Comparison of ENCODE assay signal across 8 cellular contexts in genomic region chr16:57689772-57690558, GRCh38. TPM values are rescaled to one million over a fixed set of nuclear protein-coding genes. Genes with fewer than 3 reads are reported as not detected.
DNase-seq lines count a peak whose midpoint lies in the region; ATAC-seq and TF ChIP-seq lines count a peak whose summit lies in the region.

No MANE protein-coding gene starts in this region.

- peak in 7 of 8 donors; percentile 13 to 88 (median 75) for ATAC-seq in heart right ventricle
- peak; percentile 44 for ATAC-seq in HG03457 (IDR thresholded peaks at IDR 0.05; ENCODE audit: unreplicated experiment)

- H3K4me1 Mint-ChIP-seq in activated T-cell treated with anti-CD3 and anti-CD28 coated beads, Interleukin-2, amount 50 U/mL, for 24 hours (ENCODE audit: low read depth), result peaks cover 18% of the 10 kb centered on the region

- H3K9me3 ChIP-seq in heart right ventricle (no peaks in the 10 kb centered on the region), left ventricle myocardium inferior (replicated peaks) (no peaks in the 10 kb centered on the region), neutrophil (no peaks in the 10 kb centered on the region)

- DNase-seq in heart right ventricle, result peak in 1 of 2 donors; percentile 23
- no peak for DNase-seq in left ventricle myocardium inferior
- peak; percentile 59 for DNase-seq in activated T-cell treated with anti-CD3 and anti-CD28 coated beads, Interleukin-2, amount 50 U/mL, for 24 hours
- no peak for DNase-seq in DMS53 treated with DMSO at 0.1 percent for 48 hours (lab: John Stamatoyannopoulos, UW; ENCODE audit: unreplicated experiment)
- DNase-seq in ecto neural progenitor cell (ENCODE audit: low spot score), result no peak
- no peak for DNase-seq in NCI-H2107 (lab: John Stamatoyannopoulos, UW)

- WGBS in heart right ventricle, 2 donors, result 31 to 33% methylated on average over 13 of the region's 13 CpGs

- H3K36me3 Mint-ChIP-seq in activated T-cell treated with anti-CD3 and anti-CD28 coated beads, Interleukin-2, amount 50 U/mL, for 24 hours (ENCODE audit: low read depth), result no peaks in the 10 kb centered on the region

- H3K4me1 ChIP-seq in heart right ventricle (peaks cover 0 to 25% (median 0%) of the 10 kb centered on the region in 9 donors), left ventricle myocardium inferior (peaks cover 10% of the 10 kb centered on the region), neutrophil (ENCODE audit: control insufficient read depth in 1 of 2, insufficient read depth in 1 of 2, low read depth in 1 of 2, low read length in 1 of 2) (peaks cover 81 to 83% of the 10 kb centered on the region in 2 experiments)

- no peak overlapping the region for H3K4me3 ChIP-seq in heart right ventricle
- no peak overlapping the region for H3K4me3 ChIP-seq in left ventricle myocardium inferior
- peak overlapping the region; percentile 9 to 49 for H3K4me3 ChIP-seq in neutrophil (ENCODE audit: low read depth in 1 of 2, low read length in 1 of 2)

- peak overlapping the region; percentile 78 for H3K27ac Mint-ChIP-seq in activated T-cell treated with anti-CD3 and anti-CD28 coated beads, Interleukin-2, amount 50 U/mL, for 24 hours

- H3K9me3 Mint-ChIP-seq in activated T-cell treated with anti-CD3 and anti-CD28 coated beads, Interleukin-2, amount 50 U/mL, for 24 hours, result no peaks in the 10 kb centered on the region

- H3K27me3 ChIP-seq in heart right ventricle (peaks cover 0 to 21% (median 5%) of the 10 kb centered on the region in 7 donors), left ventricle myocardium inferior (ENCODE audit: low read depth) (peaks cover 33% of the 10 kb centered on the region), neutrophil (no peaks in the 10 kb centered on the region)

- TF ChIP-seq CTCF in heart right ventricle (IDR thresholded peaks at IDR 0.05) (no peak), left ventricle myocardium inferior (IDR thresholded peaks at IDR 0.05; ENCODE audit: borderline replicate concordance) (no peak), neutrophil (IDR thresholded peaks at IDR 0.05) (peak; percentile 20)

- H3K27ac ChIP-seq in heart right ventricle, result peak overlapping the region in 5 of 10 donors; percentile 25 to 72 (median 54)
- H3K27ac ChIP-seq in left ventricle myocardium inferior (replicated peaks), result no peak overlapping the region
- peak overlapping the region; percentile 96 for H3K27ac ChIP-seq in neutrophil

- no peaks in the 10 kb centered on the region for H3K27me3 Mint-ChIP-seq in activated T-cell treated with anti-CD3 and anti-CD28 coated beads, Interleukin-2, amount 50 U/mL, for 24 hours

- no peak overlapping the region for H3K4me3 Mint-ChIP-seq in activated T-cell treated with anti-CD3 and anti-CD28 coated beads, Interleukin-2, amount 50 U/mL, for 24 hours

- H3K36me3 ChIP-seq in heart right ventricle (no peaks in the 10 kb centered on the region), left ventricle myocardium inferior (no peaks in the 10 kb centered on the region), neutrophil (peaks cover 55% of the 10 kb centered on the region)

- intact Hi-C loops in heart right ventricle (cut with DNase I), result no loop called here
- intact Hi-C loops in left ventricle myocardium inferior (cut with micrococcal nuclease), result no loop called here

RNA-seq across cellular contexts. Expression of gene DRC7, which starts 4.6 kb away (rescaled TPM):
- total RNA-seq in heart right ventricle (under 1 TPM in 1 of 10 donors, not detected in 9; 0.09 TPM), left ventricle myocardium inferior (not detected)
- not detected for polyA plus RNA-seq in heart right ventricle

RNA-seq across cellular contexts. Expression of gene ADGRG3, which starts 21.9 kb away (rescaled TPM):
- total RNA-seq in heart right ventricle, result 1 to 10 TPM in 2 of 10 donors, under 1 TPM in 6, not detected in 2; 0.29 to 2.4 (median 0.65) TPM
- under 1 TPM; 0.22 to 0.57 TPM for polyA plus RNA-seq in heart right ventricle
- 0.36 TPM for total RNA-seq in left ventricle myocardium inferior

RNA-seq across cellular contexts. Expression of gene KATNB1, which starts 45.6 kb away (rescaled TPM):
- total RNA-seq in heart right ventricle, result 10 to 100 TPM in 7 of 10 donors, 1 to 10 TPM in 3; 9.0 to 14.0 (median 11.0) TPM
- 10 to 100 TPM in 1 of 2 donors, 1 to 10 TPM in 1; 9.8 to 15.1 TPM for polyA plus RNA-seq in heart right ventricle
- total RNA-seq in left ventricle myocardium inferior, result 11.2 TPM

Comparison
In these comparisons a context has a peak if more than half of its experiments do, and no peak if none do; other contexts are left out.
1. H3K4me3 ChIP-seq: peak in neutrophil (2 of 2); none in heart right ventricle (0 of 10) and left ventricle myocardium inferior (single experiment).